Comparison of ENCODE assay signal across 1 cellular context in the genomic region with DNA sequence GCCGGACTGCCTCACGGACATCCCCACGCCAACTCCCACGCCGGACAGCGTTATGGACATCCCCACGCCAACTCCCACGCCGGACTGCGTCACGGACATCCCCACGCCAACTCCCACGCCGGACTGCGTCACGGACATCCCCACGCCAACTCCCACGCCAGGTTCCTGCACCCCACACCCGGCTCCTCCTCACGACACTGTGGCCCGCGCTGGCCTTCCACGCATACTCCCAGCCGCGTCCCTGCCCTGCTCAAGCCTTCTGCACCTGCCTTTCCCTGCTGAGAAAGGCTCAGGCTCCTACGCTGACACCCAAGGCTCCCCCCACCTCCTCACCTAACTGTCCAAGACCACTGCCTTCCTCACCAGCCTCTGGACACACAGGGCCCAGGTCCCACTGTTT.
TF ChIP-seq lines count a peak whose summit lies in the region.

No MANE protein-coding gene starts in this region.

TF ChIP-seq in IMR-90, 13 proteins besides CTCF, POLR2A, EP300 and RAD21:
- TF ChIP-seq CEBPB (IDR thresholded peaks at IDR 0.05; ENCODE audit: low read depth, low read length), result no peak
- no peak for TF ChIP-seq RFX5 (IDR thresholded peaks at IDR 0.05; ENCODE audit: low read depth, low read length)
- TF ChIP-seq, protein P1, sequence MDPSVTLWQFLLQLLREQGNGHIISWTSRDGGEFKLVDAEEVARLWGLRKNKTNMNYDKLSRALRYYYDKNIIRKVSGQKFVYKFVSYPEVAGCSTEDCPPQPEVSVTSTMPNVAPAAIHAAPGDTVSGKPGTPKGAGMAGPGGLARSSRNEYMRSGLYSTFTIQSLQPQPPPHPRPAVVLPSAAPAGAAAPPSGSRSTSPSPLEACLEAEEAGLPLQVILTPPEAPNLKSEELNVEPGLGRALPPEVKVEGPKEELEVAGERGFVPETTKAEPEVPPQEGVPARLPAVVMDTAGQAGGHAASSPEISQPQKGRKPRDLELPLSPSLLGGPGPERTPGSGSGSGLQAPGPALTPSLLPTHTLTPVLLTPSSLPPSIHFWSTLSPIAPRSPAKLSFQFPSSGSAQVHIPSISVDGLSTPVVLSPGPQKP (IDR thresholded peaks at IDR 0.05; ENCODE audit: borderline replicate concordance, low read depth, low read length), result no peak
- no peak for TF ChIP-seq MAFK (IDR thresholded peaks at IDR 0.05; ENCODE audit: low read depth, low read length)
- TF ChIP-seq, protein P2, sequence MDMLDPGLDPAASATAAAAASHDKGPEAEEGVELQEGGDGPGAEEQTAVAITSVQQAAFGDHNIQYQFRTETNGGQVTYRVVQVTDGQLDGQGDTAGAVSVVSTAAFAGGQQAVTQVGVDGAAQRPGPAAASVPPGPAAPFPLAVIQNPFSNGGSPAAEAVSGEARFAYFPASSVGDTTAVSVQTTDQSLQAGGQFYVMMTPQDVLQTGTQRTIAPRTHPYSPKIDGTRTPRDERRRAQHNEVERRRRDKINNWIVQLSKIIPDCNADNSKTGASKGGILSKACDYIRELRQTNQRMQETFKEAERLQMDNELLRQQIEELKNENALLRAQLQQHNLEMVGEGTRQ (IDR thresholded peaks at IDR 0.05; ENCODE audit: low read depth, low read length), result no peak
- TF ChIP-seq NFE2L2 (IDR thresholded peaks at IDR 0.05; ENCODE audit: low read depth, low read length), result no peak
- TF ChIP-seq SMC3 (IDR thresholded peaks at IDR 0.05; ENCODE audit: low read depth, low read length), result no peak
- no peak for TF ChIP-seq CHD1 (IDR thresholded peaks at IDR 0.05; ENCODE audit: low read depth, low read length)
- TF ChIP-seq RCOR1 (IDR thresholded peaks at IDR 0.05; ENCODE audit: insufficient replicate concordance, low read length), result no peak
- TF ChIP-seq MAZ (IDR thresholded peaks at IDR 0.05; ENCODE audit: borderline replicate concordance, low read depth, low read length), result no peak
- TF ChIP-seq FOS (IDR thresholded peaks at IDR 0.05; ENCODE audit: low read depth, low read length), result no peak
- no peak for TF ChIP-seq MXI1 (IDR thresholded peaks at IDR 0.05; ENCODE audit: borderline replicate concordance, low read depth, low read length)
- no peak for TF ChIP-seq BHLHE40 (IDR thresholded peaks at IDR 0.05; ENCODE audit: low read depth, low read length)
